Comparison of ENCODE assay signal across 8 cellular contexts in genomic region chr7:149772821-149773425, GRCh38. TPM values are rescaled to one million over a fixed set of nuclear protein-coding genes. Genes with fewer than 3 reads are reported as not detected.
DNase-seq lines count a peak whose midpoint lies in the region; ATAC-seq and TF ChIP-seq lines count a peak whose summit lies in the region.

No MANE protein-coding gene starts in this region.

- no peaks in the 10 kb centered on the region for H3K9me3 Mint-ChIP-seq in activated CD4-positive, alpha-beta memory T cell treated with anti-CD3 and anti-CD28 coated beads for 36 hours
- no peaks in the 10 kb centered on the region for H3K9me3 Mint-ChIP-seq in osteocyte (ENCODE audit: unreplicated experiment)

- H3K27me3 ChIP-seq in esophagus muscularis mucosa = no peaks in the 10 kb centered on the region

- TF ChIP-seq CTCF in esophagus muscularis mucosa (IDR thresholded peaks at IDR 0.05) (no peak), osteocyte (IDR thresholded peaks at IDR 0.05) (no peak)

- intact Hi-C loops in activated CD4-positive, alpha-beta memory T cell treated with anti-CD3 and anti-CD28 coated beads for 36 hours (cut with micrococcal nuclease) = loop anchor here (5.0 kb wide), 1 partner anchor 64 kb away; the partner anchor contains the start of gene ZNF862
- intact Hi-C loops in esophagus muscularis mucosa (cut with DNase I) = loop anchor here (5.0 kb wide), 1 partner anchor 646 kb away; the partner anchor contains the start of gene ZNF425

- POLR2A ChIA-PET in activated CD4-positive, alpha-beta memory T cell treated with anti-CD3 and anti-CD28 coated beads for 36 hours (lab: Charles Lee) = no interaction called here

- no peaks in the 10 kb centered on the region for H3K9me3 ChIP-seq in esophagus muscularis mucosa

- H3K27ac Mint-ChIP-seq in activated CD4-positive, alpha-beta memory T cell treated with anti-CD3 and anti-CD28 coated beads for 36 hours = no peak overlapping the region
- H3K27ac Mint-ChIP-seq in osteocyte (ENCODE audit: unreplicated experiment) = no peak overlapping the region

- H3K27me3 Mint-ChIP-seq in activated CD4-positive, alpha-beta memory T cell treated with anti-CD3 and anti-CD28 coated beads for 36 hours = peaks cover 2% of the 10 kb centered on the region
- H3K27me3 Mint-ChIP-seq in osteocyte (ENCODE audit: unreplicated experiment) = peaks cover 7% of the 10 kb centered on the region

- no peaks in the 10 kb centered on the region for H3K36me3 Mint-ChIP-seq in activated CD4-positive, alpha-beta memory T cell treated with anti-CD3 and anti-CD28 coated beads for 36 hours
- H3K36me3 Mint-ChIP-seq in osteocyte (ENCODE audit: unreplicated experiment) = peaks cover 2% of the 10 kb centered on the region

- peaks cover 21 to 57% (median 56%) of the 10 kb centered on the region in 4 donors for H3K4me1 ChIP-seq in esophagus muscularis mucosa

- peaks cover 1% of the 10 kb centered on the region for H3K4me1 Mint-ChIP-seq in activated CD4-positive, alpha-beta memory T cell treated with anti-CD3 and anti-CD28 coated beads for 36 hours (ENCODE audit: low read depth)
- H3K4me1 Mint-ChIP-seq in osteocyte (ENCODE audit: unreplicated experiment) = peaks cover 5% of the 10 kb centered on the region

- H3K4me3 Mint-ChIP-seq in activated CD4-positive, alpha-beta memory T cell treated with anti-CD3 and anti-CD28 coated beads for 36 hours = peak overlapping the region; percentile 63
- peak overlapping the region; percentile 75 for H3K4me3 Mint-ChIP-seq in osteocyte (ENCODE audit: unreplicated experiment)

- no peak for ATAC-seq in HG03520 (IDR thresholded peaks at IDR 0.05; ENCODE audit: unreplicated experiment)

- 5% methylated on average over 29 of the region's 63 CpGs for WGBS in esophagus muscularis mucosa

- TF ChIP-seq POLR2A in esophagus muscularis mucosa (IDR thresholded peaks at IDR 0.05; ENCODE audit: low read depth) = no peak

- DNase-seq in NCI-H2196 (lab: John Stamatoyannopoulos, UW; ENCODE audit: unreplicated experiment) = peak; percentile 8
- no peak for DNase-seq in NCI-H2196 treated with DMSO at 0.1 percent for 48 hours (lab: John Stamatoyannopoulos, UW; ENCODE audit: unreplicated experiment)
- DNase-seq in activated CD4-positive, alpha-beta memory T cell treated with anti-CD3 and anti-CD28 coated beads for 36 hours = peak; percentile 34
- no peak for DNase-seq in esophagus muscularis mucosa (ENCODE audit: extremely low spot score)
- no peak for DNase-seq in osteocyte (ENCODE audit: extremely low spot score, unreplicated experiment)
- no peak for DNase-seq in SKM-1 treated with dmso at 0.1 percent for 144 hours (lab: John Stamatoyannopoulos, UW; ENCODE audit: unreplicated experiment)
- no peak for DNase-seq in germinal center (ENCODE audit: low spot score)

- peak overlapping the region; percentile 71 to 82 (median 78) for H3K27ac ChIP-seq in esophagus muscularis mucosa (replicated peaks in 1 of 4)

- peaks cover 0 to 27% (median 12%) of the 10 kb centered on the region in 4 donors for H3K36me3 ChIP-seq in esophagus muscularis mucosa

- TF ChIP-seq EP300 in esophagus muscularis mucosa (IDR thresholded peaks at IDR 0.05) = no peak

- CTCF ChIA-PET in activated CD4-positive, alpha-beta memory T cell treated with anti-CD3 and anti-CD28 coated beads for 36 hours (lab: Charles Lee) = interaction anchor here (1.5 kb wide), 1 partner anchor 31 kb away, joined by 4 read pairs; no protein-coding TSS in a partner anchor

- H3K4me3 ChIP-seq in esophagus muscularis mucosa = peak overlapping the region; percentile 76 to 87 (median 78)

RNA-seq across cellular contexts. Expression of gene ZNF467, which starts 0.5 kb away (rescaled TPM):
- under 1 TPM; 0.41 to 0.45 TPM for total RNA-seq in activated CD4-positive, alpha-beta memory T cell treated with anti-CD3 and anti-CD28 coated beads for 36 hours
- total RNA-seq in esophagus muscularis mucosa = 10 to 100 TPM; 10.3 to 12.4 (median 11.0) TPM
- total RNA-seq in osteocyte = 3.4 and 4.4 TPM in 2 replicates

Comparison
In these comparisons a context has a peak if more than half of its experiments do, and no peak if none do; other contexts are left out.
1. DNase-seq: peak in NCI-H2196 (single experiment) and activated CD4-positive, alpha-beta memory T cell treated with anti-CD3 and anti-CD28 coated beads for 36 hours (single experiment); none in NCI-H2196 treated with DMSO at 0.1 percent for 48 hours (single experiment), esophagus muscularis mucosa (single experiment), osteocyte (single experiment), SKM-1 treated with dmso at 0.1 percent for 144 hours (single experiment) and germinal center (single experiment).